25 cellular contexts compared by ENCODE assay signal in the genomic region with DNA sequence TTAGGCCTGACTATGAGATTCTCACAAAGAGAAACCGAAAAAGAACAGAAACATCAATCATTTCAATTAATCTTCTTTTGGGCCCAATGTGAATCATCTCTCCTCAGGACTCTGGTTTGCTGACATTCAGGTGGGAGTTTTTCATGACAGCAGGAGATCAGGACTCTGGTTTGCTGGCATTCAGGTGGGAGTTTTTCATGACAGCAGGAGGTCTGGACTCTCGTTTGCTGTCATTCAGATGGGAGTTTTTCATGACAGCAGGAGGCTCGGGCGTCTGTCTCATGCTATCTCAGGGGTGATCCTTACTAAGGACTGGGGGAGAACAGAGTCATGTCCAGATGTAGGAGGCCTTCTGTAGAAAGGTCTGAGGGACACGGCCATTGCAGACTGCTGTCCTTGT. TPM values are rescaled to one million over a fixed set of nuclear protein-coding genes. Genes with fewer than 3 reads are reported as not detected.
DNase-seq lines count a peak whose midpoint lies in the region; ATAC-seq and TF ChIP-seq lines count a peak whose summit lies in the region.
"Had no signal": no experiment of that assay in that cellular context is flagged by ENCODE, and none has a peak within 500 bp of the region (broad histone marks: within the 10 kb centered on the region; RNA-seq: fewer than 3 reads in every experiment).

No MANE protein-coding gene starts in this region.

- ATAC-seq in activated CD4-positive, CD25-positive, alpha-beta regulatory T cell treated with anti-CD3 and anti-CD28 coated beads, Interleukin-2, amount 50 U/mL, for 24 hours: peak; percentile 59 to 73
- no peak for ATAC-seq in CD4-positive, alpha-beta T cell (ENCODE audit: poor library complexity)
- peak; percentile 89 for ATAC-seq in activated T-helper 17 cell treated with anti-CD3 and anti-CD28 coated beads, Interleukin-2, amount 50 U/mL, for 72 hours (replicated peaks)
- no peak for ATAC-seq in HG03432 (IDR thresholded peaks at IDR 0.05; ENCODE audit: unreplicated experiment)
- ATAC-seq: foreskin keratinocyte, PC-3, right cardiac atrium, upper lobe of right lung had no signal

- POLR2A ChIA-PET in CD4-positive, alpha-beta T cell (lab: Charles Lee): interaction anchor here (1.3 kb wide), 1 partner anchor 28 kb away, joined by 3 read pairs; no protein-coding TSS in a partner anchor

- H3K9me3 Mint-ChIP-seq in CD4-positive, alpha-beta T cell: peaks cover 8% of the 10 kb centered on the region
- H3K9me3 Mint-ChIP-seq in activated T-helper 17 cell treated with anti-CD3 and anti-CD28 coated beads, Interleukin-2, amount 50 U/mL, for 72 hours: peaks cover 4% of the 10 kb centered on the region

- TF ChIP-seq CTCF in CD4-positive, alpha-beta T cell (IDR thresholded peaks at IDR 0.05): no peak
- TF ChIP-seq CTCF in lower leg skin (IDR thresholded peaks at IDR 0.05) (no peak), tibial artery (IDR thresholded peaks at IDR 0.05) (no peak)

- peaks cover 28% of the 10 kb centered on the region for H3K4me1 Mint-ChIP-seq in CD4-positive, alpha-beta T cell (ENCODE audit: low read depth)
- H3K4me1 Mint-ChIP-seq in activated T-helper 17 cell treated with anti-CD3 and anti-CD28 coated beads, Interleukin-2, amount 50 U/mL, for 72 hours: peaks cover 18% of the 10 kb centered on the region

- intact Hi-C loops in CD4-positive, alpha-beta T cell (cut with DNase I, micrococcal nuclease): no loop called here
- intact Hi-C loops in lower leg skin (cut with DNase I; ENCODE audit: low total_unique reads) (no loop called here), tibial artery (cut with DNase I; ENCODE audit: low total_unique reads) (no loop called here)

- H3K9me3 ChIP-seq in CD4-positive, alpha-beta T cell (ENCODE audit: control insufficient read depth, low read length): peaks cover 6% of the 10 kb centered on the region
- H3K9me3 ChIP-seq in tibial artery: no peaks in the 10 kb centered on the region
- H3K9me3 ChIP-seq: upper lobe of right lung had no signal

- H3K36me3 ChIP-seq in tibial artery: no peaks in the 10 kb centered on the region
- H3K36me3 ChIP-seq: upper lobe of right lung had no signal

- H3K4me1 ChIP-seq in tibial artery: no peaks in the 10 kb centered on the region
- H3K4me1 ChIP-seq: foreskin keratinocyte, upper lobe of right lung had no signal

- H3K27me3 ChIP-seq in CD4-positive, alpha-beta T cell (ENCODE audit: control insufficient read depth, insufficient read depth, low read length): no peaks in the 10 kb centered on the region
- H3K27me3 ChIP-seq in tibial artery: peaks cover 0 to 7% of the 10 kb centered on the region in 2 donors
- H3K27me3 ChIP-seq: foreskin keratinocyte, hepatocyte had no signal

- WGBS in lower leg skin, 2 donors: 69 to 74% methylated on average over 5 of the region's 5 CpGs

- no peak overlapping the region for H3K4me3 ChIP-seq in lower leg skin (ENCODE audit: low read depth, poor library complexity, severe bottlenecking)
- no peak overlapping the region for H3K4me3 ChIP-seq in tibial artery
- H3K4me3 ChIP-seq: hepatocyte, upper lobe of right lung had no signal

- H3K4me3 Mint-ChIP-seq in CD4-positive, alpha-beta T cell: no peak overlapping the region
- peak overlapping the region; percentile 63 for H3K4me3 Mint-ChIP-seq in activated T-helper 17 cell treated with anti-CD3 and anti-CD28 coated beads, Interleukin-2, amount 50 U/mL, for 72 hours
- H3K4me3 Mint-ChIP-seq: activated T-helper 1 cell treated with anti-CD3 and anti-CD28 coated beads, Interleukin-12 subunit alpha, Interleukin-12 subunit beta, Interleukin-2, Interleukin-4 antibody, amounts not matched to agents 30 ng/mL and 10 ng/mL and 1 ng/mL, durations not matched to agents 14 hours and 24 hours and 36 hours; H9 had no signal

- no peak for DNase-seq in activated CD4-positive, CD25-positive, alpha-beta regulatory T cell treated with anti-CD3 and anti-CD28 coated beads, Interleukin-2, amount 50 U/mL, for 72 hours
- DNase-seq in CD4-positive, alpha-beta T cell: no peak
- DNase-seq in kidney glomerular epithelial cell (lab: John Stamatoyannopoulos, UW) (peak; percentile 98), lower leg skin (ENCODE audit: low spot score in 2 of 2) (no peak), tibial artery (no peak)
- DNase-seq: aorta; central memory CD4-positive, alpha-beta T cell; DND-41; foreskin keratinocyte; H9; islet precursor cell; mammary epithelial cell; NCI-H1694 treated with DMSO at 0.1 percent for 48 hours; NCI-H345; PC-3; right cardiac atrium; SHP77 treated with DMSO at 0.1 percent for 48 hours; upper lobe of right lung had no signal

- peaks cover 39% of the 10 kb centered on the region for H3K36me3 Mint-ChIP-seq in CD4-positive, alpha-beta T cell (ENCODE audit: low read depth)
- no peaks in the 10 kb centered on the region for H3K36me3 Mint-ChIP-seq in activated T-helper 17 cell treated with anti-CD3 and anti-CD28 coated beads, Interleukin-2, amount 50 U/mL, for 72 hours (ENCODE audit: low read depth)

- H3K27me3 Mint-ChIP-seq in CD4-positive, alpha-beta T cell: no peaks in the 10 kb centered on the region
- no peaks in the 10 kb centered on the region for H3K27me3 Mint-ChIP-seq in activated T-helper 17 cell treated with anti-CD3 and anti-CD28 coated beads, Interleukin-2, amount 50 U/mL, for 72 hours

- H3K27ac Mint-ChIP-seq in CD4-positive, alpha-beta T cell: peak overlapping the region; percentile 57
- peak overlapping the region; percentile 89 for H3K27ac Mint-ChIP-seq in activated T-helper 17 cell treated with anti-CD3 and anti-CD28 coated beads, Interleukin-2, amount 50 U/mL, for 72 hours
- H3K27ac Mint-ChIP-seq: activated T-helper 1 cell treated with anti-CD3 and anti-CD28 coated beads, Interleukin-12 subunit alpha, Interleukin-12 subunit beta, Interleukin-2, Interleukin-4 antibody, amounts not matched to agents 30 ng/mL and 10 ng/mL and 1 ng/mL, durations not matched to agents 14 hours and 24 hours and 36 hours; H9 had no signal

- TF ChIP-seq POLR2A in lower leg skin (IDR thresholded peaks at IDR 0.05): no peak

- CTCF ChIA-PET in CD4-positive, alpha-beta T cell (lab: Charles Lee): no interaction called here

- H3K27ac ChIP-seq in CD4-positive, alpha-beta T cell (ENCODE audit: low read depth, low read length): no peak overlapping the region
- no peak overlapping the region for H3K27ac ChIP-seq in tibial artery
- H3K27ac ChIP-seq: 22Rv1, foreskin keratinocyte, hepatocyte, KMS-11, upper lobe of right lung had no signal

RNA-seq across cellular contexts. Expression of gene PARP11, which starts 40.1 kb away (rescaled TPM):
- total RNA-seq in CD4-positive, alpha-beta T cell: 10 to 100 TPM; 13.4 TPM
- total RNA-seq in activated T-helper 17 cell treated with anti-CD3 and anti-CD28 coated beads, Interleukin-2, amount 50 U/mL, for 72 hours: 10 to 100 TPM; 17.4 to 18.6 TPM
- total RNA-seq in lower leg skin: 1 to 10 TPM in 3 of 4 donors, under 1 TPM in 1; 0.34 to 4.2 (median 2.0) TPM

Comparison
In these comparisons a context has a peak if more than half of its experiments do, and no peak if none do; other contexts are left out.
1. ATAC-seq: peak in activated CD4-positive, CD25-positive, alpha-beta regulatory T cell treated with anti-CD3 and anti-CD28 coated beads, Interleukin-2, amount 50 U/mL, for 24 hours (2 of 2) and activated T-helper 17 cell treated with anti-CD3 and anti-CD28 coated beads, Interleukin-2, amount 50 U/mL, for 72 hours (single experiment); none in CD4-positive, alpha-beta T cell (single experiment) and HG03432 (single experiment).